ENCODE assay signal across 29 cellular contexts in the genomic region with DNA sequence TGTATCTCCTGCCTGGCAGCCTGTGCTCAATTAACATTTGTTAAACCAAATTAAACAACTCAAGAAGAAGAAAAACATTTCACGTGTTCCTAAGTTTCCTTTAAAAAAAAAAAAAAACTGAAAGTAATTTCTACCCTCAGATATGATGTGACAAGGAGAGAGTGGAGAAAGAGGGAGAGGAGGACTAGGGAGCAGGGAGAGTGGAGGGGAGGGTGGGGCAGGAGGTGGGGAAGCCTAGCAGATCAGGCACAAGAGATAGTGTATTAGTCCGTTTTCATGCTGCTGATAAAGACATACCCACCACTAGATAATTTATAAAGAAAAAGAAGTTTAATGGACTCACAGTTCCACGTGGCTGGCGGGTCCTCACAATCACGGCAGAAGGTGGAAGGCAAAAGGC. TPM values are rescaled to one million over a fixed set of nuclear protein-coding genes. Genes with fewer than 3 reads are reported as not detected.
"Had no signal": no experiment of that assay in that cellular context is flagged by ENCODE, and none has a peak within 500 bp of the region (broad histone marks: within the 10 kb centered on the region; RNA-seq: fewer than 3 reads in every experiment).

No MANE protein-coding gene starts in this region.

- H3K27me3 ChIP-seq: colonic mucosa, dorsolateral prefrontal cortex, esophagus muscularis mucosa, gastroesophageal sphincter, heart left ventricle had no signal

- H3K9me3 ChIP-seq: colonic mucosa, esophagus muscularis mucosa, esophagus squamous epithelium, gastrocnemius medialis, gastroesophageal sphincter, heart left ventricle, heart right ventricle had no signal

- ATAC-seq: effector memory CD8-positive, alpha-beta T cell; esophagus mucosa; foreskin keratinocyte; gastrocnemius medialis; gastroesophageal sphincter; heart left ventricle; heart right ventricle had no signal

- FAIRE-seq: colon, endometrium, endothelial cell of umbilical vein, frontal cortex had no signal

- H3K27ac Mint-ChIP-seq: dendritic cell treated with granulocyte-macrophage colony-stimulating factor and Interleukin-4, amounts not matched to agents 40 ng/mL and 50 ng/mL, for 4 days; endodermal cell had no signal

- H3K4me3 ChIP-seq: colonic mucosa, coronary artery, dorsolateral prefrontal cortex, esophagus muscularis mucosa, esophagus squamous epithelium, gastrocnemius medialis, gastroesophageal sphincter, heart left ventricle, heart right ventricle had no signal

- H3K4me3 Mint-ChIP-seq: dendritic cell treated with granulocyte-macrophage colony-stimulating factor and Interleukin-4, amounts not matched to agents 40 ng/mL and 50 ng/mL, for 4 days; effector memory CD8-positive, alpha-beta T cell; endodermal cell had no signal

- H3K4me1 ChIP-seq: colonic mucosa, esophagus muscularis mucosa, esophagus squamous epithelium, gastroesophageal sphincter had no signal

- H3K36me3 ChIP-seq: colonic mucosa, esophagus muscularis mucosa, esophagus squamous epithelium, gastrocnemius medialis, gastroesophageal sphincter, heart left ventricle, heart right ventricle had no signal

- H3K4me1 Mint-ChIP-seq: endodermal cell had no signal

- H3K27ac ChIP-seq: colonic mucosa, coronary artery, dorsolateral prefrontal cortex, epithelial cell of prostate, esophagus muscularis mucosa, esophagus squamous epithelium, foreskin keratinocyte, gastrocnemius medialis, gastroesophageal sphincter, heart left ventricle, heart right ventricle had no signal

- H3K9me3 Mint-ChIP-seq: dendritic cell treated with granulocyte-macrophage colony-stimulating factor and Interleukin-4, amounts not matched to agents 40 ng/mL and 50 ng/mL, for 4 days; effector memory CD8-positive, alpha-beta T cell; endodermal cell had no signal

- DNase-seq: colonic mucosa; cortex of kidney; dermis blood vessel endothelial cell; dorsolateral prefrontal cortex; effector CD4-positive, alpha-beta T cell; effector CD8-positive, alpha-beta T cell; effector memory CD4-positive, alpha-beta T cell; effector memory CD8-positive, alpha-beta T cell; endodermal cell; erythroblast; esophagus squamous epithelium; foreskin fibroblast; foreskin keratinocyte; foreskin melanocyte; gastrocnemius medialis; glutamatergic neuron; head of caudate nucleus; heart left ventricle; heart right ventricle had no signal

RNA-seq across cellular contexts. Expression of a gene that starts 46.4 kb away (rescaled TPM):
- total RNA-seq: endothelial cell of umbilical vein had no signal
